Comparison of ENCODE assay signal across 2 cellular contexts in the genomic region with DNA sequence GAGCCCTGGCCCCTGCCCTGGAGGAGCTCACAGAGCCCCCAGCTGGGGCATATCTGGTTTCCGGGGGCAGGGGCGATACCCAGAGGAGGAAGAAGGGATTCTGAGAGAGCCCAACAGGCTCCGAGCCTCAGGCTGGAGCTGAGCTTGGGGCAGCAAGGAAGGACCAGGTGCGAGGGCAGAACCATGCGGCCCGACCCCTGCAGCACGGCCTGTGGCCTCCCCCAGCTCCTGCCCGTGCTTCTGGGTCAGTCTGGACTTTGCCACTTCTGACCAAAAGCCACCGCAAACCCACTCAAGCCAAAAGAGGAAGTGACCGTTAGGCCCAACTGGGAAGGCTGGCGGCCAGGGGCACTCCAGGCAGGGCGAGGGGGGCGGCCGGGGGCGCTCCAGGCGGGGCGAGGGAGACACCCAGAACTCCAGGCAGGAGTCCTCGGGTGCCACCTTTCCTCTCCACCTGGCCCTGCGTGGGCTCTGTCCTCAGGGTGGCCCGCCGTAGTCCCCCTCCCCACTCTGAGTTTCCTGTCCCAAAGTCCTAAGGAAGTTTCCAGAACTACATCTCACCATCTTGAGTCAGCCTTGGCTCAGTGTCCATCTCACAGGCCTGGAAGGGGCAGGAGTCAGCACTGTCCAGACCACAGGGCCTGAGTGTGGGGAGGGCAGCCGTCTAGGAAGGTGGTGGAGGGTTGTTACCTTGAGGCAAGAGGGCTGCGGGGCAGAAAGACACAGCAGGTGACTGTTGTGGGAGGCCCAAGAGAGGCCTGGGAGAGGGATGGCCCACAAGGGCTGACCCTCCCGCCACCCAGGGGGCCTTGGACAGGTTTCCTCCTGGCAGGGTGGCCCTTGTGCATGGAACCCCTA.
TF ChIP-seq lines count a peak whose summit lies in the region.

No MANE protein-coding gene starts in this region.

TF ChIP-seq in IMR-90, 13 proteins besides CTCF, POLR2A, EP300 and RAD21:
- no peak for TF ChIP-seq MXI1 (IDR thresholded peaks at IDR 0.05; ENCODE audit: borderline replicate concordance, low read depth, low read length)
- TF ChIP-seq, protein P1, sequence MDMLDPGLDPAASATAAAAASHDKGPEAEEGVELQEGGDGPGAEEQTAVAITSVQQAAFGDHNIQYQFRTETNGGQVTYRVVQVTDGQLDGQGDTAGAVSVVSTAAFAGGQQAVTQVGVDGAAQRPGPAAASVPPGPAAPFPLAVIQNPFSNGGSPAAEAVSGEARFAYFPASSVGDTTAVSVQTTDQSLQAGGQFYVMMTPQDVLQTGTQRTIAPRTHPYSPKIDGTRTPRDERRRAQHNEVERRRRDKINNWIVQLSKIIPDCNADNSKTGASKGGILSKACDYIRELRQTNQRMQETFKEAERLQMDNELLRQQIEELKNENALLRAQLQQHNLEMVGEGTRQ (IDR thresholded peaks at IDR 0.05; ENCODE audit: low read depth, low read length) = no peak

TF ChIP-seq in HepG2, 621 proteins besides CTCF, POLR2A, EP300 and RAD21:
- TF ChIP-seq ZNF501 (CRISPR knock-in tag; IDR thresholded peaks at IDR 0.05) (0 out of 2 replicates have a peak, but pooled peaks have one; percentile 15), LCORL (IDR thresholded peaks at IDR 0.05) (no peak), LCORL (CRISPR knock-in tag; IDR thresholded peaks at IDR 0.05) (peak; percentile 41; the same call in 1 of the 2 replicates), SIN3A (IDR thresholded peaks at IDR 0.05; ENCODE audit: borderline replicate concordance, low read depth, low read length) (no peak), ZNF563 (CRISPR knock-in tag; IDR thresholded peaks at IDR 0.05) (peak; percentile 76; the same call in 1 of the 2 replicates), SRF (IDR thresholded peaks at IDR 0.05; ENCODE audit: low read depth, low read length) (no peak), ZFY (CRISPR knock-in tag; IDR thresholded peaks at IDR 0.05) (peak; percentile 16; the same call in 1 of the 2 replicates), AGO2 (optimal IDR thresholded peaks at IDR 0.05; ENCODE audit: low read depth, low read length) (no peak), ZFX (CRISPR knock-in tag; IDR thresholded peaks at IDR 0.05; ENCODE audit: low read depth) (peak; percentile 52; the same call in 1 of the 2 replicates), HNF4A (CRISPR knock-in tag; IDR thresholded peaks at IDR 0.05) (peak; percentile 57), ZNF496 (CRISPR knock-in tag; IDR thresholded peaks at IDR 0.05; ENCODE audit: insufficient replicate concordance) (no peak), KAT7 (CRISPR knock-in tag; IDR thresholded peaks at IDR 0.05; ENCODE audit: borderline replicate concordance) (no peak), GABPB1 (CRISPR knock-in tag; IDR thresholded peaks at IDR 0.05) (peak; percentile 14; the same call in 1 of the 2 replicates), ZNF530 (CRISPR knock-in tag; IDR thresholded peaks at IDR 0.05; ENCODE audit: low read depth) (no peak), SMAD1 (CRISPR knock-in tag; IDR thresholded peaks at IDR 0.05; ENCODE audit: borderline replicate concordance, low read depth) (0 out of 2 replicates have a peak, but pooled peaks have one; percentile 35), SALL1 (CRISPR knock-in tag; IDR thresholded peaks at IDR 0.05) (peak; percentile 10; the same call in 1 of the 2 replicates), ZNF709 (CRISPR knock-in tag; IDR thresholded peaks at IDR 0.05) (0 out of 2 replicates have a peak, but pooled peaks have one; percentile 45)
- TF ChIP-seq, protein P2, sequence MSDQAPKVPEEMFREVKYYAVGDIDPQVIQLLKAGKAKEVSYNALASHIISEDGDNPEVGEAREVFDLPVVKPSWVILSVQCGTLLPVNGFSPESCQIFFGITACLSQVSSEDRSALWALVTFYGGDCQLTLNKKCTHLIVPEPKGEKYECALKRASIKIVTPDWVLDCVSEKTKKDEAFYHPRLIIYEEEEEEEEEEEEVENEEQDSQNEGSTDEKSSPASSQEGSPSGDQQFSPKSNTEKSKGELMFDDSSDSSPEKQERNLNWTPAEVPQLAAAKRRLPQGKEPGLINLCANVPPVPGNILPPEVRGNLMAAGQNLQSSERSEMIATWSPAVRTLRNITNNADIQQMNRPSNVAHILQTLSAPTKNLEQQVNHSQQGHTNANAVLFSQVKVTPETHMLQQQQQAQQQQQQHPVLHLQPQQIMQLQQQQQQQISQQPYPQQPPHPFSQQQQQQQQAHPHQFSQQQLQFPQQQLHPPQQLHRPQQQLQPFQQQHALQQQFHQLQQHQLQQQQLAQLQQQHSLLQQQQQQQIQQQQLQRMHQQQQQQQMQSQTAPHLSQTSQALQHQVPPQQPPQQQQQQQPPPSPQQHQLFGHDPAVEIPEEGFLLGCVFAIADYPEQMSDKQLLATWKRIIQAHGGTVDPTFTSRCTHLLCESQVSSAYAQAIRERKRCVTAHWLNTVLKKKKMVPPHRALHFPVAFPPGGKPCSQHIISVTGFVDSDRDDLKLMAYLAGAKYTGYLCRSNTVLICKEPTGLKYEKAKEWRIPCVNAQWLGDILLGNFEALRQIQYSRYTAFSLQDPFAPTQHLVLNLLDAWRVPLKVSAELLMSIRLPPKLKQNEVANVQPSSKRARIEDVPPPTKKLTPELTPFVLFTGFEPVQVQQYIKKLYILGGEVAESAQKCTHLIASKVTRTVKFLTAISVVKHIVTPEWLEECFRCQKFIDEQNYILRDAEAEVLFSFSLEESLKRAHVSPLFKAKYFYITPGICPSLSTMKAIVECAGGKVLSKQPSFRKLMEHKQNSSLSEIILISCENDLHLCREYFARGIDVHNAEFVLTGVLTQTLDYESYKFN (CRISPR knock-in tag; conservative IDR thresholded peaks at IDR 0.05) = peak; percentile 25; the same call in 1 of the 2 replicates
- TF ChIP-seq, protein P3, sequence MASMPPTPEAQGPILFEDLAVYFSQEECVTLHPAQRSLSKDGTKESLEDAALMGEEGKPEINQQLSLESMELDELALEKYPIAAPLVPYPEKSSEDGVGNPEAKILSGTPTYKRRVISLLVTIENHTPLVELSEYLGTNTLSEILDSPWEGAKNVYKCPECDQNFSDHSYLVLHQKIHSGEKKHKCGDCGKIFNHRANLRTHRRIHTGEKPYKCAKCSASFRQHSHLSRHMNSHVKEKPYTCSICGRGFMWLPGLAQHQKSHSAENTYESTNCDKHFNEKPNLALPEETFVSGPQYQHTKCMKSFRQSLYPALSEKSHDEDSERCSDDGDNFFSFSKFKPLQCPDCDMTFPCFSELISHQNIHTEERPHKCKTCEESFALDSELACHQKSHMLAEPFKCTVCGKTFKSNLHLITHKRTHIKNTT (CRISPR knock-in tag; IDR thresholded peaks at IDR 0.05) = no peak
- TF ChIP-seq, protein P4, sequence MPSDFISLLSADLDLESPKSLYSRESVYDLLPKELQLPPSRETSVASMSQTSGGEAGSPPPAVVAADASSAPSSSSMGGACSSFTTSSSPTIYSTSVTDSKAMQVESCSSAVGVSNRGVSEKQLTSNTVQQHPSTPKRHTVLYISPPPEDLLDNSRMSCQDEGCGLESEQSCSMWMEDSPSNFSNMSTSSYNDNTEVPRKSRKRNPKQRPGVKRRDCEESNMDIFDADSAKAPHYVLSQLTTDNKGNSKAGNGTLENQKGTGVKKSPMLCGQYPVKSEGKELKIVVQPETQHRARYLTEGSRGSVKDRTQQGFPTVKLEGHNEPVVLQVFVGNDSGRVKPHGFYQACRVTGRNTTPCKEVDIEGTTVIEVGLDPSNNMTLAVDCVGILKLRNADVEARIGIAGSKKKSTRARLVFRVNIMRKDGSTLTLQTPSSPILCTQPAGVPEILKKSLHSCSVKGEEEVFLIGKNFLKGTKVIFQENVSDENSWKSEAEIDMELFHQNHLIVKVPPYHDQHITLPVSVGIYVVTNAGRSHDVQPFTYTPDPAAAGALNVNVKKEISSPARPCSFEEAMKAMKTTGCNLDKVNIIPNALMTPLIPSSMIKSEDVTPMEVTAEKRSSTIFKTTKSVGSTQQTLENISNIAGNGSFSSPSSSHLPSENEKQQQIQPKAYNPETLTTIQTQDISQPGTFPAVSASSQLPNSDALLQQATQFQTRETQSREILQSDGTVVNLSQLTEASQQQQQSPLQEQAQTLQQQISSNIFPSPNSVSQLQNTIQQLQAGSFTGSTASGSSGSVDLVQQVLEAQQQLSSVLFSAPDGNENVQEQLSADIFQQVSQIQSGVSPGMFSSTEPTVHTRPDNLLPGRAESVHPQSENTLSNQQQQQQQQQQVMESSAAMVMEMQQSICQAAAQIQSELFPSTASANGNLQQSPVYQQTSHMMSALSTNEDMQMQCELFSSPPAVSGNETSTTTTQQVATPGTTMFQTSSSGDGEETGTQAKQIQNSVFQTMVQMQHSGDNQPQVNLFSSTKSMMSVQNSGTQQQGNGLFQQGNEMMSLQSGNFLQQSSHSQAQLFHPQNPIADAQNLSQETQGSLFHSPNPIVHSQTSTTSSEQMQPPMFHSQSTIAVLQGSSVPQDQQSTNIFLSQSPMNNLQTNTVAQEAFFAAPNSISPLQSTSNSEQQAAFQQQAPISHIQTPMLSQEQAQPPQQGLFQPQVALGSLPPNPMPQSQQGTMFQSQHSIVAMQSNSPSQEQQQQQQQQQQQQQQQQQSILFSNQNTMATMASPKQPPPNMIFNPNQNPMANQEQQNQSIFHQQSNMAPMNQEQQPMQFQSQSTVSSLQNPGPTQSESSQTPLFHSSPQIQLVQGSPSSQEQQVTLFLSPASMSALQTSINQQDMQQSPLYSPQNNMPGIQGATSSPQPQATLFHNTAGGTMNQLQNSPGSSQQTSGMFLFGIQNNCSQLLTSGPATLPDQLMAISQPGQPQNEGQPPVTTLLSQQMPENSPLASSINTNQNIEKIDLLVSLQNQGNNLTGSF (CRISPR knock-in tag; IDR thresholded peaks at IDR 0.05) = no peak
- TF ChIP-seq, protein P5, sequence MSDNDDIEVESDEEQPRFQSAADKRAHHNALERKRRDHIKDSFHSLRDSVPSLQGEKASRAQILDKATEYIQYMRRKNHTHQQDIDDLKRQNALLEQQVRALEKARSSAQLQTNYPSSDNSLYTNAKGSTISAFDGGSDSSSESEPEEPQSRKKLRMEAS (IDR thresholded peaks at IDR 0.05) = peak; percentile 77
- TF ChIP-seq, protein P6, sequence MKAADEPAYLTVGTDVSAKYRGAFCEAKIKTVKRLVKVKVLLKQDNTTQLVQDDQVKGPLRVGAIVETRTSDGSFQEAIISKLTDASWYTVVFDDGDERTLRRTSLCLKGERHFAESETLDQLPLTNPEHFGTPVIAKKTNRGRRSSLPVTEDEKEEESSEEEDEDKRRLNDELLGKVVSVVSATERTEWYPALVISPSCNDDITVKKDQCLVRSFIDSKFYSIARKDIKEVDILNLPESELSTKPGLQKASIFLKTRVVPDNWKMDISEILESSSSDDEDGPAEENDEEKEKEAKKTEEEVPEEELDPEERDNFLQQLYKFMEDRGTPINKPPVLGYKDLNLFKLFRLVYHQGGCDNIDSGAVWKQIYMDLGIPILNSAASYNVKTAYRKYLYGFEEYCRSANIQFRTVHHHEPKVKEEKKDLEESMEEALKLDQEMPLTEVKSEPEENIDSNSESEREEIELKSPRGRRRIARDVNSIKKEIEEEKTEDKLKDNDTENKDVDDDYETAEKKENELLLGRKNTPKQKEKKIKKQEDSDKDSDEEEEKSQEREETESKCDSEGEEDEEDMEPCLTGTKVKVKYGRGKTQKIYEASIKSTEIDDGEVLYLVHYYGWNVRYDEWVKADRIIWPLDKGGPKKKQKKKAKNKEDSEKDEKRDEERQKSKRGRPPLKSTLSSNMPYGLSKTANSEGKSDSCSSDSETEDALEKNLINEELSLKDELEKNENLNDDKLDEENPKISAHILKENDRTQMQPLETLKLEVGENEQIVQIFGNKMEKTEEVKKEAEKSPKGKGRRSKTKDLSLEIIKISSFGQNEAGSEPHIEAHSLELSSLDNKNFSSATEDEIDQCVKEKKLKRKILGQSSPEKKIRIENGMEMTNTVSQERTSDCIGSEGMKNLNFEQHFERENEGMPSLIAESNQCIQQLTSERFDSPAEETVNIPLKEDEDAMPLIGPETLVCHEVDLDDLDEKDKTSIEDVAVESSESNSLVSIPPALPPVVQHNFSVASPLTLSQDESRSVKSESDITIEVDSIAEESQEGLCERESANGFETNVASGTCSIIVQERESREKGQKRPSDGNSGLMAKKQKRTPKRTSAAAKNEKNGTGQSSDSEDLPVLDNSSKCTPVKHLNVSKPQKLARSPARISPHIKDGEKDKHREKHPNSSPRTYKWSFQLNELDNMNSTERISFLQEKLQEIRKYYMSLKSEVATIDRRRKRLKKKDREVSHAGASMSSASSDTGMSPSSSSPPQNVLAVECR (CRISPR knock-in tag; IDR thresholded peaks at IDR 0.05; ENCODE audit: borderline replicate concordance) = peak; percentile 24; the same call in 1 of the 2 replicates
- TF ChIP-seq, protein P7, sequence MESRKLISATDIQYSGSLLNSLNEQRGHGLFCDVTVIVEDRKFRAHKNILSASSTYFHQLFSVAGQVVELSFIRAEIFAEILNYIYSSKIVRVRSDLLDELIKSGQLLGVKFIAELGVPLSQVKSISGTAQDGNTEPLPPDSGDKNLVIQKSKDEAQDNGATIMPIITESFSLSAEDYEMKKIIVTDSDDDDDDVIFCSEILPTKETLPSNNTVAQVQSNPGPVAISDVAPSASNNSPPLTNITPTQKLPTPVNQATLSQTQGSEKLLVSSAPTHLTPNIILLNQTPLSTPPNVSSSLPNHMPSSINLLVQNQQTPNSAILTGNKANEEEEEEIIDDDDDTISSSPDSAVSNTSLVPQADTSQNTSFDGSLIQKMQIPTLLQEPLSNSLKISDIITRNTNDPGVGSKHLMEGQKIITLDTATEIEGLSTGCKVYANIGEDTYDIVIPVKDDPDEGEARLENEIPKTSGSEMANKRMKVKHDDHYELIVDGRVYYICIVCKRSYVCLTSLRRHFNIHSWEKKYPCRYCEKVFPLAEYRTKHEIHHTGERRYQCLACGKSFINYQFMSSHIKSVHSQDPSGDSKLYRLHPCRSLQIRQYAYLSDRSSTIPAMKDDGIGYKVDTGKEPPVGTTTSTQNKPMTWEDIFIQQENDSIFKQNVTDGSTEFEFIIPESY (CRISPR knock-in tag; IDR thresholded peaks at IDR 0.05) = peak; percentile 88
- TF ChIP-seq, protein P8, sequence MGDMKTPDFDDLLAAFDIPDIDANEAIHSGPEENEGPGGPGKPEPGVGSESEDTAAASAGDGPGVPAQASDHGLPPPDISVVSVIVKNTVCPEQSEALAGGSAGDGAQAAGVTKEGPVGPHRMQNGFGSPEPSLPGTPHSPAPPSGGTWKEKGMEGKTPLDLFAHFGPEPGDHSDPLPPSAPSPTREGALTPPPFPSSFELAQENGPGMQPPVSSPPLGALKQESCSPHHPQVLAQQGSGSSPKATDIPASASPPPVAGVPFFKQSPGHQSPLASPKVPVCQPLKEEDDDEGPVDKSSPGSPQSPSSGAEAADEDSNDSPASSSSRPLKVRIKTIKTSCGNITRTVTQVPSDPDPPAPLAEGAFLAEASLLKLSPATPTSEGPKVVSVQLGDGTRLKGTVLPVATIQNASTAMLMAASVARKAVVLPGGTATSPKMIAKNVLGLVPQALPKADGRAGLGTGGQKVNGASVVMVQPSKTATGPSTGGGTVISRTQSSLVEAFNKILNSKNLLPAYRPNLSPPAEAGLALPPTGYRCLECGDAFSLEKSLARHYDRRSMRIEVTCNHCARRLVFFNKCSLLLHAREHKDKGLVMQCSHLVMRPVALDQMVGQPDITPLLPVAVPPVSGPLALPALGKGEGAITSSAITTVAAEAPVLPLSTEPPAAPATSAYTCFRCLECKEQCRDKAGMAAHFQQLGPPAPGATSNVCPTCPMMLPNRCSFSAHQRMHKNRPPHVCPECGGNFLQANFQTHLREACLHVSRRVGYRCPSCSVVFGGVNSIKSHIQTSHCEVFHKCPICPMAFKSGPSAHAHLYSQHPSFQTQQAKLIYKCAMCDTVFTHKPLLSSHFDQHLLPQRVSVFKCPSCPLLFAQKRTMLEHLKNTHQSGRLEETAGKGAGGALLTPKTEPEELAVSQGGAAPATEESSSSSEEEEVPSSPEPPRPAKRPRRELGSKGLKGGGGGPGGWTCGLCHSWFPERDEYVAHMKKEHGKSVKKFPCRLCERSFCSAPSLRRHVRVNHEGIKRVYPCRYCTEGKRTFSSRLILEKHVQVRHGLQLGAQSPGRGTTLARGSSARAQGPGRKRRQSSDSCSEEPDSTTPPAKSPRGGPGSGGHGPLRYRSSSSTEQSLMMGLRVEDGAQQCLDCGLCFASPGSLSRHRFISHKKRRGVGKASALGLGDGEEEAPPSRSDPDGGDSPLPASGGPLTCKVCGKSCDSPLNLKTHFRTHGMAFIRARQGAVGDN (CRISPR knock-in tag; IDR thresholded peaks at IDR 0.05) = peak; percentile 78
